ENCODE assay signal across 1 cellular context in the genomic region with DNA sequence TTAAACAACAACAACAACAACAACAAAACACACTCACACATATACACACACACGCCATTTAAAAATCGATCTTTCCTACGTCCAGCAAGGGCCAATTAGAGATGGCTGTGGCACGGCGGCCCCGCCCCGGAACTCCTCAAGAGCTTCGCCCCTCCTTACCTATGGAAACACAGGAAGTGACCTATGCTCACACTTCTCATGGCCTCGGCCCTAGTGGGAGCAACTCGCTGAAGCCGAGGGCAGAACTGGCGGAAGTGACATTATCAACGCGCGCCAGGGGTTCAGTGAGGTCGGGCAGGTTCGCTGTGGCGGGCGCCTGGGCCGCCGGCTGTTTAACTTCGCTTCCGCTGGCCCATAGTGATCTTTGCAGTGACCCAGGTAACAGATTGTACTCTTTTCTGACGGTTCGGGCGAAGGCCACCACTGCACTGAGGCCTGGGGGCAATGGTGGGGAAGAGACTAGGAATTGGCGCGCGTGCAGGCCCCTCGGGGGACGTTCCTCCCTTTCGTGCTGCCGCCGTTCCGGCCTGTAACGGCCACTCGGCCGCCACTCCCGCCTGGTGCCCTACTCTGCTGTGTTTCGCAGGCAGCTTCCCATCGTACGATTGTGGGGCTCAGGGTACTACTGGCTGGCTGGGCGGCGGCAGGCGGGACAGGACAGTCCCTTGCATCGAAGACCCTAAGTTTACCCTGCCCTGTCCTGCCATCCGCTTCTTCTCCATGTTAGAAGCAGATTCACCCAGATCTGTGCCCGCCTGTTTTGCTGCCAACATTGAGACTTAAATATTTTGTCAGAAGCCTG.
TF ChIP-seq lines count a peak whose summit lies in the region.

Gene TBP, plus strand, starts transcription at position 284 of the 802 bp plus-strand sequence. CDS start 2,661 bp downstream, outside the sequence.

TF ChIP-seq in HEK293, 187 proteins besides CTCF, POLR2A, EP300 and RAD21 (continued from another document and continues in another):
- TF ChIP-seq ZNF555 (tag by site-specific recombination; conservative IDR thresholded peaks at IDR 0.05): no peak
- TF ChIP-seq ZNF670 (tag by site-specific recombination; IDR thresholded peaks at IDR 0.05; ENCODE audit: low read depth): no peak
- TF ChIP-seq MYNN (tag by site-specific recombination; IDR thresholded peaks at IDR 0.05; ENCODE audit: borderline replicate concordance): no peak
- no peak for TF ChIP-seq ZNF791 (tag by site-specific recombination; IDR thresholded peaks at IDR 0.05)
- no peak for TF ChIP-seq ZNF302 (tag by site-specific recombination; IDR thresholded peaks at IDR 0.05; ENCODE audit: low read depth)
- peak; percentile 100 for TF ChIP-seq ZNF335 (tag by site-specific recombination; conservative IDR thresholded peaks at IDR 0.05)
- TF ChIP-seq ZNF654 (tag by site-specific recombination; IDR thresholded peaks at IDR 0.05; ENCODE audit: low read depth): no peak
- 0 out of 2 replicates have a peak, but pooled peaks have one; percentile 47 for TF ChIP-seq BCL11A (tag by site-specific recombination; IDR thresholded peaks at IDR 0.05; ENCODE audit: low read depth)
- TF ChIP-seq OVOL3 (tag by site-specific recombination; IDR thresholded peaks at IDR 0.05): no peak
- peak; percentile 35; the same call in 1 of the 2 replicates for TF ChIP-seq ZIC2 (tag by site-specific recombination; IDR thresholded peaks at IDR 0.05)
- TF ChIP-seq FEZF1 (tag by site-specific recombination; IDR thresholded peaks at IDR 0.05): no peak
- TF ChIP-seq EGR2 (tag by site-specific recombination; IDR thresholded peaks at IDR 0.05; ENCODE audit: low read depth): no peak
- TF ChIP-seq KLF16 (tag by site-specific recombination; IDR thresholded peaks at IDR 0.05): no peak
- peak; percentile 71; the same call in 1 of the 2 replicates for TF ChIP-seq SP7 (tag by site-specific recombination; IDR thresholded peaks at IDR 0.05)
- no peak; the same call in 1 of the 2 replicates for TF ChIP-seq ZNF623 (tag by site-specific recombination; IDR thresholded peaks at IDR 0.05)
- TF ChIP-seq INSM2 (tag by site-specific recombination; IDR thresholded peaks at IDR 0.05): no peak
- no peak for TF ChIP-seq GLI4 (tag by site-specific recombination; IDR thresholded peaks at IDR 0.05)
- TF ChIP-seq ZNF202 (tag by site-specific recombination; IDR thresholded peaks at IDR 0.05; ENCODE audit: borderline replicate concordance): no peak
- TF ChIP-seq ZNF37A (tag by site-specific recombination; IDR thresholded peaks at IDR 0.05): no peak
- TF ChIP-seq ZNF2 (tag by site-specific recombination; IDR thresholded peaks at IDR 0.05): peak; percentile 81
- no peak for TF ChIP-seq MZF1 (tag by site-specific recombination; IDR thresholded peaks at IDR 0.05; ENCODE audit: borderline replicate concordance)
- no peak for TF ChIP-seq ZNF624 (tag by site-specific recombination; IDR thresholded peaks at IDR 0.05)
- TF ChIP-seq ZNF248 (tag by site-specific recombination; IDR thresholded peaks at IDR 0.05): no peak
- TF ChIP-seq ZBTB10 (tag by site-specific recombination; IDR thresholded peaks at IDR 0.05): peak; percentile 75
- TF ChIP-seq ZNF561 (tag by site-specific recombination; IDR thresholded peaks at IDR 0.05; ENCODE audit: borderline replicate concordance): peak; percentile 96; the same call in 1 of the 2 replicates
- TF ChIP-seq, protein P1, sequence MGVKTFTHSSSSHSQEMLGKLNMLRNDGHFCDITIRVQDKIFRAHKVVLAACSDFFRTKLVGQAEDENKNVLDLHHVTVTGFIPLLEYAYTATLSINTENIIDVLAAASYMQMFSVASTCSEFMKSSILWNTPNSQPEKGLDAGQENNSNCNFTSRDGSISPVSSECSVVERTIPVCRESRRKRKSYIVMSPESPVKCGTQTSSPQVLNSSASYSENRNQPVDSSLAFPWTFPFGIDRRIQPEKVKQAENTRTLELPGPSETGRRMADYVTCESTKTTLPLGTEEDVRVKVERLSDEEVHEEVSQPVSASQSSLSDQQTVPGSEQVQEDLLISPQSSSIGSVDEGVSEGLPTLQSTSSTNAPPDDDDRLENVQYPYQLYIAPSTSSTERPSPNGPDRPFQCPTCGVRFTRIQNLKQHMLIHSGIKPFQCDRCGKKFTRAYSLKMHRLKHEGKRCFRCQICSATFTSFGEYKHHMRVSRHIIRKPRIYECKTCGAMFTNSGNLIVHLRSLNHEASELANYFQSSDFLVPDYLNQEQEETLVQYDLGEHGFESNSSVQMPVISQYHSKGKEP (tag by site-specific recombination; IDR thresholded peaks at IDR 0.05): no peak; the same call in 1 of the 2 replicates
- no peak for TF ChIP-seq ZNF19 (tag by site-specific recombination; IDR thresholded peaks at IDR 0.05; ENCODE audit: low read depth)
- no peak; the same call in 1 of the 2 replicates for TF ChIP-seq PATZ1 (tag by site-specific recombination; IDR thresholded peaks at IDR 0.05)
- peak; percentile 83; the same call in 1 of the 2 replicates for TF ChIP-seq ZNF394 (tag by site-specific recombination; IDR thresholded peaks at IDR 0.05; ENCODE audit: borderline replicate concordance)
- TF ChIP-seq ZBTB21 (tag by site-specific recombination; IDR thresholded peaks at IDR 0.05): peak; percentile 44; the same call in 1 of the 2 replicates
- TF ChIP-seq ZNF416 (tag by site-specific recombination; IDR thresholded peaks at IDR 0.05): no peak
- TF ChIP-seq ZBTB1 (tag by site-specific recombination; IDR thresholded peaks at IDR 0.05): no peak
- TF ChIP-seq ZFHX2 (tag by site-specific recombination; conservative IDR thresholded peaks at IDR 0.05): no peak
- no peak for TF ChIP-seq GLIS1 (tag by site-specific recombination; IDR thresholded peaks at IDR 0.05)
- TF ChIP-seq, protein P2, sequence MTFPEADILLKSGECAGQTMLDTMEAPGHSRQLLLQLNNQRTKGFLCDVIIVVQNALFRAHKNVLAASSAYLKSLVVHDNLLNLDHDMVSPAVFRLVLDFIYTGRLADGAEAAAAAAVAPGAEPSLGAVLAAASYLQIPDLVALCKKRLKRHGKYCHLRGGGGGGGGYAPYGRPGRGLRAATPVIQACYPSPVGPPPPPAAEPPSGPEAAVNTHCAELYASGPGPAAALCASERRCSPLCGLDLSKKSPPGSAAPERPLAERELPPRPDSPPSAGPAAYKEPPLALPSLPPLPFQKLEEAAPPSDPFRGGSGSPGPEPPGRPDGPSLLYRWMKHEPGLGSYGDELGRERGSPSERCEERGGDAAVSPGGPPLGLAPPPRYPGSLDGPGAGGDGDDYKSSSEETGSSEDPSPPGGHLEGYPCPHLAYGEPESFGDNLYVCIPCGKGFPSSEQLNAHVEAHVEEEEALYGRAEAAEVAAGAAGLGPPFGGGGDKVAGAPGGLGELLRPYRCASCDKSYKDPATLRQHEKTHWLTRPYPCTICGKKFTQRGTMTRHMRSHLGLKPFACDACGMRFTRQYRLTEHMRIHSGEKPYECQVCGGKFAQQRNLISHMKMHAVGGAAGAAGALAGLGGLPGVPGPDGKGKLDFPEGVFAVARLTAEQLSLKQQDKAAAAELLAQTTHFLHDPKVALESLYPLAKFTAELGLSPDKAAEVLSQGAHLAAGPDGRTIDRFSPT (tag by site-specific recombination; IDR thresholded peaks at IDR 0.05): no peak
- TF ChIP-seq, protein P3, sequence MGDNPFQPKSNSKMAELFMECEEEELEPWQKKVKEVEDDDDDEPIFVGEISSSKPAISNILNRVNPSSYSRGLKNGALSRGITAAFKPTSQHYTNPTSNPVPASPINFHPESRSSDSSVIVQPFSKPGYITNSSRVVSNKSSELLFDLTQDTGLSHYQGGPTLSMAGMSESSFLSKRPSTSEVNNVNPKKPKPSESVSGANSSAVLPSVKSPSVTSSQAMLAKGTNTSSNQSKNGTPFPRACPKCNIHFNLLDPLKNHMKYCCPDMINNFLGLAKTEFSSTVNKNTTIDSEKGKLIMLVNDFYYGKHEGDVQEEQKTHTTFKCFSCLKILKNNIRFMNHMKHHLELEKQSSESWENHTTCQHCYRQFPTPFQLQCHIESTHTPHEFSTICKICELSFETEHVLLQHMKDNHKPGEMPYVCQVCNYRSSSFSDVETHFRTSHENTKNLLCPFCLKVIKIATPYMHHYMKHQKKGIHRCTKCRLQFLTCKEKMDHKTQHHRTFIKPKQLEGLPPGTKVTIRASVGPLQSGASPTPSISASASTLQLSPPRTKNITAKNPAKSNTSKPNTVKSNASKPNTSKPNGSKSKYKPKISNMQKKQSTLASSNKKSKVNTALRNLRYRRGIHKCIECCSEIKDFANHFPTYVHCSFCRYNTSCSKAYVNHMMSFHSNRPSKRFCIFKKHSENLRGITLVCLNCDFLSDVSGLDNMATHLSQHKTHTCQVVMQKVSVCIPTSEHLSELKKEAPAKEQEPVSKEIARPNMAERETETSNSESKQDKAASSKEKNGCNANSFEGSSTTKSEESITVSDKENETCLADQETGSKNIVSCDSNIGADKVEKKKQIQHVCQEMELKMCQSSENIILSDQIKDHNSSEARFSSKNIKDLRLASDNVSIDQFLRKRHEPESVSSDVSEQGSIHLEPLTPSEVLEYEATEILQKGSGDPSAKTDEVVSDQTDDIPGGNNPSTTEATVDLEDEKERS (tag by site-specific recombination; IDR thresholded peaks at IDR 0.05): no peak
- peak; percentile 62; the same call in 1 of the 2 replicates for TF ChIP-seq PBX3 (CRISPR knock-in tag; IDR thresholded peaks at IDR 0.05)
- TF ChIP-seq ZNF658 (tag by site-specific recombination; IDR thresholded peaks at IDR 0.05): no peak
- no peak for TF ChIP-seq ZNF488 (tag by site-specific recombination; IDR thresholded peaks at IDR 0.05)
- 0 out of 2 replicates have a peak, but pooled peaks have one; percentile 56 for TF ChIP-seq HOXC10 (CRISPR knock-in tag; IDR thresholded peaks at IDR 0.05)
- no peak for TF ChIP-seq ZNF701 (tag by site-specific recombination; IDR thresholded peaks at IDR 0.05)
- peak; percentile 82 for TF ChIP-seq ZNF580 (tag by site-specific recombination; IDR thresholded peaks at IDR 0.05)
- TF ChIP-seq ZNF571 (tag by site-specific recombination; IDR thresholded peaks at IDR 0.05): no peak
- peak; percentile 89 for TF ChIP-seq YY1 (tag by site-specific recombination; IDR thresholded peaks at IDR 0.05)
- no peak for TF ChIP-seq ZNF677 (tag by site-specific recombination; IDR thresholded peaks at IDR 0.05)
- TF ChIP-seq KLF8 (tag by site-specific recombination; IDR thresholded peaks at IDR 0.05): peak; percentile 70
- peak; percentile 55; the same call in 1 of the 2 replicates for TF ChIP-seq ZNF664 (tag by site-specific recombination; IDR thresholded peaks at IDR 0.05)
